Comparison of ENCODE assay signal across 7 cellular contexts in genomic region chr3:47782538-47783308, GRCh38. TPM values are rescaled to one million over a fixed set of nuclear protein-coding genes. Genes with fewer than 3 reads are reported as not detected.
DNase-seq lines count a peak whose midpoint lies in the region; ATAC-seq and TF ChIP-seq lines count a peak whose summit lies in the region.

No MANE protein-coding gene starts in this region.

- H3K36me3 Mint-ChIP-seq in GM23338 (ENCODE audit: low read depth) = peaks cover 21% of the 10 kb centered on the region

- H2AFZ ChIP-seq in GM23338 = peak overlapping the region; percentile 49; the same call in 1 of the 2 replicates

- 0 out of 2 replicates have a peak, but pooled peaks cover 5% of the 10 kb centered on the region for H3F3A ChIP-seq in GM23338 (replicated peaks; ENCODE audit: low read depth)

- H3K36me3 ChIP-seq in GM23338 (ENCODE audit: insufficient read depth) (no peaks in the 10 kb centered on the region; the same call in 1 of the 2 replicates), SJCRH30 (peaks cover 5% of the 10 kb centered on the region; the same call in 1 of the 2 replicates), skeletal muscle satellite cell (ENCODE audit: insufficient read depth, low read length) (no peaks in the 10 kb centered on the region)

- peak overlapping the region; percentile 89 for H3K4me2 ChIP-seq in GM23338
- peak overlapping the region; percentile 92 for H3K4me2 ChIP-seq in skeletal muscle satellite cell (ENCODE audit: low read length)

- peak overlapping the region; percentile 81 for H3K4me3 ChIP-seq in GM23338
- H3K4me3 ChIP-seq in SJCRH30 = peak overlapping the region; percentile 99
- peak overlapping the region; percentile 94 to 96 for H3K4me3 ChIP-seq in foreskin fibroblast (ENCODE audit: low read depth in 1 of 2, low read length in 2 of 2)
- peak overlapping the region; percentile 78 for H3K4me3 ChIP-seq in skeletal muscle satellite cell (ENCODE audit: low read length)

- H3K27me3 Mint-ChIP-seq in GM23338 (ENCODE audit: insufficient read depth, low read depth, poor library complexity) = peaks cover 10% of the 10 kb centered on the region

- H3K27ac ChIP-seq in GM23338 (ENCODE audit: low read depth) = peak overlapping the region; percentile 94
- H3K27ac ChIP-seq in SJCRH30 = peak overlapping the region; percentile 96

- ATAC-seq in GM23338 (no peak), GM21526 (IDR thresholded peaks at IDR 0.05; ENCODE audit: low FRiP score, unreplicated experiment) (no peak)

- H3K9me3 ChIP-seq in SJCRH30 (replicated peaks) (no peaks in the 10 kb centered on the region), skeletal muscle satellite cell (replicated peaks; ENCODE audit: low read length) (no peaks in the 10 kb centered on the region)

- H3K9me3 Mint-ChIP-seq in GM23338 = no peaks in the 10 kb centered on the region

- no peak for DNase-seq in GM23338 (ENCODE audit: low spot score)
- no peak for DNase-seq in SJCRH30
- no peak for DNase-seq in foreskin fibroblast
- no peak for DNase-seq in NK-92 treated with Interleukin-12 subunit alpha and Interleukin-12 subunit beta, amount 100 ng/mL, for 24 hours (lab: John Stamatoyannopoulos, UW)
- DNase-seq in GM19240 (ENCODE audit: insufficient read length, low spot score) = no peak

- peaks cover 5% of the 10 kb centered on the region; the same call in 2 of the 3 replicates for H3K4me1 Mint-ChIP-seq in GM23338

- H3K27me3 ChIP-seq in GM23338 (ENCODE audit: insufficient read depth) (no peaks in the 10 kb centered on the region), SJCRH30 (no peaks in the 10 kb centered on the region), skeletal muscle satellite cell (ENCODE audit: control insufficient read depth, insufficient read depth, low read length) (no peaks in the 10 kb centered on the region)

- TF ChIP-seq CTCF in GM23338 (conservative IDR thresholded peaks at IDR 0.05; ENCODE audit: low read depth in 2 of 2) = no peak
- TF ChIP-seq CTCF in foreskin fibroblast (IDR thresholded peaks at IDR 0.05; ENCODE audit: low read depth, low read length) = no peak

- H3K9me2 ChIP-seq in GM23338 (ENCODE audit: insufficient read depth) = no peaks in the 10 kb centered on the region

- peak overlapping the region; percentile 91 for H3K4me3 Mint-ChIP-seq in GM23338

- H3K4me1 ChIP-seq in GM23338 (ENCODE audit: insufficient read depth) (peaks cover 10% of the 10 kb centered on the region), SJCRH30 (no peaks in the 10 kb centered on the region), skeletal muscle satellite cell (ENCODE audit: control insufficient read depth, insufficient read depth, low read length) (peaks cover 13% of the 10 kb centered on the region)

- peak overlapping the region; percentile 95 for H3K27ac Mint-ChIP-seq in GM23338

- H4K20me1 ChIP-seq in GM23338 (replicated peaks; ENCODE audit: insufficient read depth) = peaks cover 19% of the 10 kb centered on the region

- peak overlapping the region; percentile 95 for H3K9ac ChIP-seq in skeletal muscle satellite cell (ENCODE audit: low read depth, low read length)

- peaks cover 46% of the 10 kb centered on the region for H3K79me2 ChIP-seq in GM23338 (replicated peaks; ENCODE audit: insufficient read depth)

TF ChIP-seq in GM23338, 12 proteins besides CTCF, POLR2A, EP300 and RAD21 (continues in another document):
- no peak for TF ChIP-seq ZNF114 (CRISPR knock-in tag; IDR thresholded peaks at IDR 0.05)
- TF ChIP-seq CREB1 (CRISPR knock-in tag; IDR thresholded peaks at IDR 0.05; ENCODE audit: low read depth) = no peak
- no peak for TF ChIP-seq ZNF462 (CRISPR knock-in tag; IDR thresholded peaks at IDR 0.05)
- TF ChIP-seq NANOG (IDR thresholded peaks at IDR 0.05; ENCODE audit: borderline replicate concordance) = no peak
- TF ChIP-seq EZH2phosphoT487 (IDR thresholded peaks at IDR 0.05; ENCODE audit: unreplicated experiment) = no peak
- no peak for TF ChIP-seq ZNF331 (CRISPR knock-in tag; IDR thresholded peaks at IDR 0.05; ENCODE audit: low read depth)

RNA-seq across cellular contexts. Expression of gene SMARCC1, which starts 1.0 kb away (rescaled TPM):
- total RNA-seq in GM23338 (2014; rRNA removed; shearing (Covaris generic)) = 151 and 171 TPM in 2 replicates
- 93.7 and 105 TPM in 2 replicates for polyA plus RNA-seq in GM23338 (2016; fragmentation: Nextera tagmentation; extraction: Ambion mirVana)
- total RNA-seq in SJCRH30 (2014; rRNA removed; shearing (Covaris generic)) = 89.8 and 103 TPM in 2 replicates
- 33.9 and 35.5 TPM in 2 replicates for total RNA-seq in skeletal muscle satellite cell (2012; rRNA removed)

RNA-seq across cellular contexts. Expression of gene DHX30, which starts 20.2 kb away (rescaled TPM):
- 113 and 125 TPM in 2 replicates for total RNA-seq in GM23338 (2014; rRNA removed; shearing (Covaris generic))
- 47.5 and 52.8 TPM in 2 replicates for polyA plus RNA-seq in GM23338 (2016; fragmentation: Nextera tagmentation; extraction: Ambion mirVana)
- total RNA-seq in SJCRH30 (2014; rRNA removed; shearing (Covaris generic)) = 74.0 and 78.6 TPM in 2 replicates
- 73.4 and 73.5 TPM in 2 replicates for total RNA-seq in skeletal muscle satellite cell (2012; rRNA removed)
